ENCODE assay signal across 8 cellular contexts in the genomic region with DNA sequence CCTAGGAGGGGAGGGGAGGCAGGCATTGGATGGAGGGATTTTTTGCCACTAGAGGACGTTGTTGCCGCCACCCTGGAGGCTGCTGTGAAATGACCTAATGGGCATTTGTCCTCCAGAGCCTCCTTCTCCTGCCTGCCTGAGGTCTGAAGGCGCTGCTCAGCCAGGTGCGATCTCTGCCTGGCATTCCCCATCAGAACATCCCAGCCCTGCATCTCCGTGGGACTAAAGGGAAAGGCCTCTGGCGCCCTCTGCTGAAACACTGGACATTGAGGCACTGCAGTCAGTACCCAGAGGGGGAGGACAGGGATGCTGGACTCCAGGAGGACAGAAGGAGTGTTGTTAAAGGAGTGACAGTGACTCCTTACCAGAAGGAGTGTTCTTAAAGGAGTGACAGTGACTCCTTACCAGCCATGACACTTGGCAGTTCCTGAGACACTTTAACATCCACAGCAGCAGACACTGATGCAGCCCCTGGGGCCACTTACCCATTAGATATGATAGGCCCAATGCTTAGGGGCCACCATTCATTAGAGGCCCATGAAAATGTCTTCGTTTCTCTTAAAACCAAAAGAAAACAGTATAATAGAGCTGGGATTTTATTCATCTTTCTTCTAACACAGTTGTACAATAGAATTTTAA. TPM values are rescaled to one million over a fixed set of nuclear protein-coding genes. Genes with fewer than 3 reads are reported as not detected.
DNase-seq lines count a peak whose midpoint lies in the region; ATAC-seq lines count a peak whose summit lies in the region.

No MANE protein-coding gene starts in this region.

- peaks cover 4 to 5% of the 10 kb centered on the region in 2 experiments for H3K36me3 ChIP-seq in trophoblast cell (ENCODE audit: control insufficient read depth in 1 of 2, insufficient read depth in 2 of 2, low read length in 2 of 2)

- peaks cover 3% of the 10 kb centered on the region for H3K36me3 Mint-ChIP-seq in activated CD4-positive, alpha-beta memory T cell treated with anti-CD3 and anti-CD28 coated beads for 36 hours

- no peak overlapping the region for H3K14ac ChIP-seq in trophoblast cell (ENCODE audit: low read length)

- CTCF ChIA-PET in activated CD4-positive, alpha-beta memory T cell treated with anti-CD3 and anti-CD28 coated beads for 36 hours (lab: Charles Lee), result interaction anchor here (1.4 kb wide), 1 partner anchor 127 kb away, joined by 8 read pairs; no protein-coding TSS in a partner anchor

- no peak overlapping the region for H4K91ac ChIP-seq in trophoblast cell (ENCODE audit: low read depth, low read length)

- no peak overlapping the region for H3K4me2 ChIP-seq in trophoblast cell (ENCODE audit: low read length)

- H2BK5ac ChIP-seq in trophoblast cell (ENCODE audit: low read depth, low read length, poor library complexity), result no peak overlapping the region

- peaks cover 2% of the 10 kb centered on the region for H3K79me1 ChIP-seq in trophoblast cell (ENCODE audit: low read length)

- WGBS in trophoblast cell (ENCODE audit: extremely low coverage, insufficient coverage, insufficient read length), result no CpG with 5 or more reads among the region's 7 CpGs

- intact Hi-C loops in activated CD4-positive, alpha-beta memory T cell treated with anti-CD3 and anti-CD28 coated beads for 36 hours (cut with micrococcal nuclease), result loop anchor here (1.0 kb wide), 1 partner anchor 127 kb away; no protein-coding TSS in a partner anchor

- no peak overlapping the region for H3K23ac ChIP-seq in trophoblast cell (ENCODE audit: low read length)

- H4K12ac ChIP-seq in trophoblast cell (ENCODE audit: low read depth, low read length), result no peak overlapping the region

- peaks cover 11% of the 10 kb centered on the region for H3K27me3 Mint-ChIP-seq in activated CD4-positive, alpha-beta memory T cell treated with anti-CD3 and anti-CD28 coated beads for 36 hours

- POLR2A ChIA-PET in activated CD4-positive, alpha-beta memory T cell treated with anti-CD3 and anti-CD28 coated beads for 36 hours (lab: Charles Lee), result no interaction called here

- H2AFZ ChIP-seq in trophoblast cell (ENCODE audit: insufficient read depth, low read length, poor library complexity), result no peak overlapping the region

- H3K27ac ChIP-seq in trophoblast cell (ENCODE audit: low read depth, low read length), result no peak overlapping the region

- H3K9ac ChIP-seq in trophoblast cell (ENCODE audit: low read length), result no peak overlapping the region

- H2BK120ac ChIP-seq in trophoblast cell (ENCODE audit: insufficient read depth, low read length, poor library complexity), result no peak overlapping the region

- H2AK5ac ChIP-seq in trophoblast cell (ENCODE audit: low read length), result no peak overlapping the region

- H3K27ac Mint-ChIP-seq in activated CD4-positive, alpha-beta memory T cell treated with anti-CD3 and anti-CD28 coated beads for 36 hours, result no peak overlapping the region

- no peak overlapping the region for H3K4ac ChIP-seq in trophoblast cell (ENCODE audit: low read depth, low read length)

- H3K9me3 ChIP-seq in trophoblast cell (ENCODE audit: insufficient read depth, low read depth, low read length), result no peaks in the 10 kb centered on the region

- no peak overlapping the region for H3K18ac ChIP-seq in trophoblast cell (ENCODE audit: low read length)

- no peak overlapping the region for H3K4me3 Mint-ChIP-seq in activated CD4-positive, alpha-beta memory T cell treated with anti-CD3 and anti-CD28 coated beads for 36 hours

- H3K4me1 ChIP-seq in trophoblast cell (ENCODE audit: control insufficient read depth in 1 of 2, insufficient read depth in 2 of 2, low read length in 2 of 2), result no peaks in the 10 kb centered on the region

- no peak overlapping the region for H2BK12ac ChIP-seq in trophoblast cell (ENCODE audit: low read length)

- no peak overlapping the region for H3K4me3 ChIP-seq in trophoblast cell (ENCODE audit: low read depth, low read length)

- H3K27me3 ChIP-seq in trophoblast cell (ENCODE audit: insufficient read depth, low read length), result no peaks in the 10 kb centered on the region

- H3K79me2 ChIP-seq in trophoblast cell (ENCODE audit: control insufficient read depth, insufficient read depth, low read length, poor library complexity), result no peaks in the 10 kb centered on the region

- no peak overlapping the region for H4K8ac ChIP-seq in trophoblast cell (ENCODE audit: low read depth, low read length)

- H3K9me3 Mint-ChIP-seq in activated CD4-positive, alpha-beta memory T cell treated with anti-CD3 and anti-CD28 coated beads for 36 hours, result peaks cover 6% of the 10 kb centered on the region

- ATAC-seq in HG03139 (IDR thresholded peaks at IDR 0.05; ENCODE audit: unreplicated experiment), result no peak

- H3K4me1 Mint-ChIP-seq in activated CD4-positive, alpha-beta memory T cell treated with anti-CD3 and anti-CD28 coated beads for 36 hours (ENCODE audit: low read depth), result peaks cover 1% of the 10 kb centered on the region

- peak; percentile 21 for DNase-seq in activated T-cell treated with anti-CD3 and anti-CD28 coated beads for 48 hours (ENCODE audit: low read depth)
- DNase-seq in activated T-cell treated with anti-CD3 and anti-CD28 coated beads, Interleukin-2, amount 50 U/mL, for 1 hour, result no peak
- DNase-seq in NCI-H2081 treated with DMSO at 0.1 percent for 48 hours (lab: John Stamatoyannopoulos, UW), result peak; percentile 19
- peak; percentile 61 for DNase-seq in activated CD4-positive, alpha-beta memory T cell treated with anti-CD3 and anti-CD28 coated beads for 36 hours
- DNase-seq in globus pallidus (ENCODE audit: low spot score), result peak; percentile 63
- DNase-seq in trophoblast cell, result peak; percentile 65 to 73
- no peak for DNase-seq in activated CD8-positive, alpha-beta memory T cell treated with anti-CD3 and anti-CD28 coated beads, Interleukin-2, amount 50 U/mL, for 4 hours

RNA-seq across cellular contexts. Expression of gene THNSL2, which starts 17.0 kb away (rescaled TPM):
- total RNA-seq in activated CD4-positive, alpha-beta memory T cell treated with anti-CD3 and anti-CD28 coated beads for 36 hours, result under 1 TPM; 0.41 to 0.48 TPM
- polyA plus RNA-seq in trophoblast cell (2013), result 6.3 and 7.0 TPM in 2 replicates

RNA-seq across cellular contexts. Expression of gene FABP1, which starts 59.3 kb away (rescaled TPM):
- total RNA-seq in activated CD4-positive, alpha-beta memory T cell treated with anti-CD3 and anti-CD28 coated beads for 36 hours, result not detected
- polyA plus RNA-seq in trophoblast cell (2013), result not detected in 2 replicates

Comparison
In these comparisons a context has a peak if more than half of its experiments do, and no peak if none do; other contexts are left out.
1. DNase-seq: peak in activated T-cell treated with anti-CD3 and anti-CD28 coated beads for 48 hours (single experiment), NCI-H2081 treated with DMSO at 0.1 percent for 48 hours (single experiment), activated CD4-positive, alpha-beta memory T cell treated with anti-CD3 and anti-CD28 coated beads for 36 hours (single experiment), globus pallidus (single experiment) and trophoblast cell (2 of 2); none in activated T-cell treated with anti-CD3 and anti-CD28 coated beads, Interleukin-2, amount 50 U/mL, for 1 hour (single experiment) and activated CD8-positive, alpha-beta memory T cell treated with anti-CD3 and anti-CD28 coated beads, Interleukin-2, amount 50 U/mL, for 4 hours (single experiment).